9 cellular contexts compared by ENCODE assay signal in the genomic region with DNA sequence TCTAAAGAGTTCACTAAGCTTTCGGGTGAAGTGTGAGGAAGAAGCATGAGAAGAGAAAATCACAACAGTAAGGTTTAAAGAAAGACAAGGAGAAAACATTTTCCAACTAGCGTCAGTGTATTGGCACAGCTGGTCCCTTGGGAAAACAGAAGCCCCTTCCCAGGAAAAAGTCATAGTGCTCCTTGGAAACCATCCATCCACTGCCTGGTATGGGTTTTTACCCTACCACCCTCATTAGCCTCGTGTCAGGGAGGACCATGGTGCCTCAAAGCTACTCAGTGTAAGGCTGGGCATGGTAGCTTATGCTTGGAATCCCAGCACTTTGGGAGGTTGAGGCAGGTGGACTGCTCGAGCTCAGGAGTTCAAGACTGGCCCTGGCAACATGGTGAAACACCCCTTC. TPM values are rescaled to one million over a fixed set of nuclear protein-coding genes. Genes with fewer than 3 reads are reported as not detected.
"Had no signal": no experiment of that assay in that cellular context is flagged by ENCODE, and none has a peak within 500 bp of the region (broad histone marks: within the 10 kb centered on the region; RNA-seq: fewer than 3 reads in every experiment).

No MANE protein-coding gene starts in this region.

- H3K4me3 Mint-ChIP-seq: H9 had no signal

- DNase-seq: GM23248, GOT3, H9, HCEC 1CT, IMR-90, KBM-7 had no signal

- H3K9ac ChIP-seq: GM23248 had no signal

- FAIRE-seq: H54, HTR-8/SVneo had no signal

- H3K4me3 ChIP-seq: GM23248 had no signal

- H3K27ac ChIP-seq: GM23248 had no signal

RNA-seq across cellular contexts. Expression of gene AADACL4, which starts 12.7 kb away (rescaled TPM):
- total RNA-seq: GM23248, H9, HT-29, IMR-90 had no signal
- polyA plus RNA-seq: GM23248, IMR-90 had no signal

RNA-seq across cellular contexts. Expression of gene AADACL3, which starts 59.3 kb away (rescaled TPM):
- total RNA-seq: GM23248, HT-29, IMR-90 had no signal
- polyA plus RNA-seq: GM23248, IMR-90 had no signal
